In genomic region chr17:17107891-17108680, GRCh38 we compare ENCODE assay signal across 8 cellular contexts.
DNase-seq lines count a peak whose midpoint lies in the region; ATAC-seq and TF ChIP-seq lines count a peak whose summit lies in the region.

No MANE protein-coding gene starts in this region.

- H3K9me3 ChIP-seq in adipocyte (ENCODE audit: control insufficient read depth, low read length) (no peaks in the 10 kb centered on the region), right cardiac atrium (ENCODE audit: control insufficient read depth, low read length) (no peaks in the 10 kb centered on the region), skeletal muscle tissue (ENCODE audit: control insufficient read depth in 3 of 3, low read length in 3 of 3) (no peaks in the 10 kb centered on the region)

- H3K36me3 ChIP-seq in adipocyte (ENCODE audit: control insufficient read depth, insufficient read depth, low read length, severe bottlenecking), result no peaks in the 10 kb centered on the region
- peaks cover 0 to 2% (median 0%) of the 10 kb centered on the region in 3 donors for H3K36me3 ChIP-seq in skeletal muscle tissue (ENCODE audit: control insufficient read depth in 3 of 3, insufficient read depth in 3 of 3, low read length in 3 of 3)

- H3K27ac Mint-ChIP-seq in Calu3 (ENCODE audit: unreplicated experiment), result peak overlapping the region; percentile 82

- peaks cover 46% of the 10 kb centered on the region for H3K4me1 Mint-ChIP-seq in Calu3 (ENCODE audit: low read depth, unreplicated experiment)

- CTCF ChIA-PET in Calu3 (lab: Charles Lee), result interaction anchor here (0.7 to 1.6 kb wide), 4 partner anchors 11 to 92 kb away, joined by 3 to 6 read pairs (median 4); no protein-coding TSS in a partner anchor

- no peak for TF ChIP-seq CTCF in Calu3 (IDR thresholded peaks at IDR 0.05; ENCODE audit: unreplicated experiment)

- H3K9ac ChIP-seq in adipocyte (ENCODE audit: low read length) (peak overlapping the region; percentile 55), skeletal muscle tissue (ENCODE audit: low read depth in 1 of 3, low read length in 3 of 3) (peak overlapping the region; percentile 11 to 76 (median 47))

- DNase-seq in Calu3 (peak; percentile 17), adipocyte (ENCODE audit: low read depth) (peak; percentile 27), right cardiac atrium (peak in 2 of 3 donors; percentile 44 to 52), NK-92 (lab: John Stamatoyannopoulos, UW; ENCODE audit: unreplicated experiment) (no peak)

- H3K27ac ChIP-seq in right cardiac atrium (ENCODE audit: low read length) (peak overlapping the region; percentile 50), skeletal muscle tissue (ENCODE audit: low read depth, low read length) (peak overlapping the region; percentile 64)

- H3K36me3 Mint-ChIP-seq in Calu3 (ENCODE audit: insufficient read depth, unreplicated experiment), result peaks cover 53% of the 10 kb centered on the region

- peak; percentile 27 to 29 for ATAC-seq in right cardiac atrium
- ATAC-seq in GM18519 (IDR thresholded peaks at IDR 0.05; ENCODE audit: low FRiP score, unreplicated experiment), result no peak
- ATAC-seq in HG02938 (IDR thresholded peaks at IDR 0.05; ENCODE audit: unreplicated experiment), result no peak
- no peak for ATAC-seq in HG03095 (IDR thresholded peaks at IDR 0.05; ENCODE audit: unreplicated experiment)

- no peaks in the 10 kb centered on the region for H3K9me3 Mint-ChIP-seq in Calu3 (ENCODE audit: low read depth, unreplicated experiment)

- intact Hi-C loops in Calu3 (cut with micrococcal nuclease; ENCODE audit: unreplicated experiment) (no loop called here), right cardiac atrium (cut with DNase I) (no loop called here)

- BruUV-seq in Calu3 (replicated peaks; lab: Mats Ljungman, UMichigan), result no TSS peak

- H3K4me3 ChIP-seq in adipocyte (ENCODE audit: low read length) (no peak overlapping the region), right cardiac atrium (ENCODE audit: low read length) (no peak overlapping the region), skeletal muscle tissue (ENCODE audit: low read length in 3 of 3) (peak overlapping the region in 1 of 3 donors; percentile 29)

- WGBS in right cardiac atrium, result 64% methylated on average over 7 of the region's 7 CpGs

- no peaks in the 10 kb centered on the region for H3K27me3 ChIP-seq in adipocyte (replicated peaks; ENCODE audit: control insufficient read depth, insufficient read depth, low read length)
- H3K27me3 ChIP-seq in right cardiac atrium (ENCODE audit: control insufficient read depth, insufficient read depth), result no peaks in the 10 kb centered on the region
- H3K27me3 ChIP-seq in skeletal muscle tissue (ENCODE audit: control insufficient read depth in 3 of 3, insufficient read depth in 3 of 3, low read length in 3 of 3), result no peaks in the 10 kb centered on the region

- no peak overlapping the region for H3K4me3 Mint-ChIP-seq in Calu3 (ENCODE audit: low read depth, unreplicated experiment)

- H3K4me1 ChIP-seq in adipocyte (ENCODE audit: control insufficient read depth, insufficient read depth, low read length), result peaks cover 40% of the 10 kb centered on the region
- peaks cover 58% of the 10 kb centered on the region for H3K4me1 ChIP-seq in right cardiac atrium (ENCODE audit: control insufficient read depth, insufficient read depth, low read length)
- peaks cover 75 to 96% (median 94%) of the 10 kb centered on the region in 3 donors for H3K4me1 ChIP-seq in skeletal muscle tissue (ENCODE audit: control insufficient read depth in 3 of 3, insufficient read depth in 3 of 3, low read length in 3 of 3)

- no peaks in the 10 kb centered on the region for H3K27me3 Mint-ChIP-seq in Calu3 (ENCODE audit: unreplicated experiment)

Comparison
In these comparisons a context has a peak if more than half of its experiments do, and no peak if none do; other contexts are left out.
1. ATAC-seq: peak in right cardiac atrium (2 of 2); none in GM18519 (single experiment), HG02938 (single experiment) and HG03095 (single experiment).